10 cellular contexts compared by ENCODE assay signal in genomic region chr19:4077011-4077382, GRCh38. TPM values are rescaled to one million over a fixed set of nuclear protein-coding genes. Genes with fewer than 3 reads are reported as not detected.
DNase-seq lines count a peak whose midpoint lies in the region; ATAC-seq and TF ChIP-seq lines count a peak whose summit lies in the region.
"Had no signal": no experiment of that assay in that cellular context is flagged by ENCODE, and none has a peak within 500 bp of the region (broad histone marks: within the 10 kb centered on the region; RNA-seq: fewer than 3 reads in every experiment).

No MANE protein-coding gene starts in this region.

- H3K36me3 ChIP-seq in mesendoderm (ENCODE audit: control insufficient read depth, insufficient read depth, low read length) (no peaks in the 10 kb centered on the region), transverse colon (no peaks in the 10 kb centered on the region)

- peak overlapping the region; percentile 28 for H3K56ac ChIP-seq in mesendoderm (ENCODE audit: low read length)

- no peak for TF ChIP-seq POLR2A in transverse colon (IDR thresholded peaks at IDR 0.05)

- H3K23ac ChIP-seq in mesendoderm (ENCODE audit: low read length) = no peak overlapping the region

- no peak overlapping the region for H3K4me2 ChIP-seq in mesendoderm (ENCODE audit: low read length)

- intact Hi-C loops in Right ventricle myocardium superior (cut with DNase I) (no loop called here), right cardiac atrium (cut with DNase I) (no loop called here), transverse colon (cut with DNase I; ENCODE audit: low total_unique reads) (no loop called here)

- TF ChIP-seq EP300 in transverse colon (IDR thresholded peaks at IDR 0.05; ENCODE audit: low read depth) = no peak

- no peaks in the 10 kb centered on the region for H3K27me3 ChIP-seq in right cardiac atrium (ENCODE audit: control insufficient read depth, insufficient read depth)
- H3K27me3 ChIP-seq in mesendoderm (ENCODE audit: insufficient read depth, low read length, poor library complexity) = no peaks in the 10 kb centered on the region
- H3K27me3 ChIP-seq in transverse colon = no peaks in the 10 kb centered on the region

- no peak for TF ChIP-seq CTCF in transverse colon (IDR thresholded peaks at IDR 0.05)

- 83% methylated on average over 3 of the region's 3 CpGs for WGBS in right cardiac atrium
- WGBS in mesendoderm (ENCODE audit: extremely low coverage, insufficient coverage, low lambda C conversion rate) = no CpG with 5 or more reads among the region's 3 CpGs
- WGBS in transverse colon (ENCODE audit: low coverage in 1 of 2), 2 donors = 93% methylated on average over 3 of the region's 3 CpGs; no CpG with 5 or more reads in 1 of the 2 donors

- H2BK5ac ChIP-seq in mesendoderm (ENCODE audit: low read length) = no peak overlapping the region

- no peaks in the 10 kb centered on the region for H3K9me3 Mint-ChIP-seq in activated naive CD8-positive, alpha-beta T cell (ENCODE audit: low read depth)
- H3K9me3 Mint-ChIP-seq: neural crest cell had no signal

- H2AK5ac ChIP-seq in mesendoderm (ENCODE audit: low read length) = no peak overlapping the region

- H3K4me3 ChIP-seq in right cardiac atrium (ENCODE audit: low read length) (no peak overlapping the region), mesendoderm (ENCODE audit: low read length) (no peak overlapping the region), transverse colon (no peak overlapping the region)

- peak overlapping the region; percentile 16 for H3K9ac ChIP-seq in mesendoderm (ENCODE audit: low read length)

- H3K9me3 ChIP-seq in right cardiac atrium (ENCODE audit: control insufficient read depth, low read length) = no peaks in the 10 kb centered on the region
- no peaks in the 10 kb centered on the region for H3K9me3 ChIP-seq in transverse colon

- peaks cover 22% of the 10 kb centered on the region for H3K4me1 Mint-ChIP-seq in activated naive CD8-positive, alpha-beta T cell (ENCODE audit: low read depth)
- H3K4me1 Mint-ChIP-seq: neural crest cell had no signal

- peak overlapping the region; percentile 54 for H3K27ac Mint-ChIP-seq in activated naive CD8-positive, alpha-beta T cell

- no peaks in the 10 kb centered on the region for H3K79me1 ChIP-seq in mesendoderm (ENCODE audit: low read length)

- H4K5ac ChIP-seq in mesendoderm (ENCODE audit: low read length) = no peak overlapping the region

- H3K79me2 ChIP-seq in mesendoderm (ENCODE audit: control insufficient read depth, insufficient read depth, low read length) = no peaks in the 10 kb centered on the region

- peak overlapping the region; percentile 20 for H3K4me3 Mint-ChIP-seq in activated naive CD8-positive, alpha-beta T cell
- H3K4me3 Mint-ChIP-seq: neural crest cell had no signal

- no peak overlapping the region for H3K18ac ChIP-seq in mesendoderm (ENCODE audit: low read length)

- ATAC-seq in Right ventricle myocardium superior (ENCODE audit: poor library complexity) (peak; percentile 54), right cardiac atrium (no peak), HG03565 (IDR thresholded peaks at IDR 0.05; ENCODE audit: unreplicated experiment) (no peak), HG03460 (IDR thresholded peaks at IDR 0.05; ENCODE audit: unreplicated experiment) (no peak)

- no peaks in the 10 kb centered on the region for H3K36me3 Mint-ChIP-seq in activated naive CD8-positive, alpha-beta T cell

- no peaks in the 10 kb centered on the region for H3K27me3 Mint-ChIP-seq in activated naive CD8-positive, alpha-beta T cell

- no peak overlapping the region for H3K4ac ChIP-seq in mesendoderm (ENCODE audit: low read depth, low read length)

- H4K8ac ChIP-seq in mesendoderm (ENCODE audit: low read depth, low read length) = no peak overlapping the region

- H3K4me1 ChIP-seq in right cardiac atrium (ENCODE audit: control insufficient read depth, insufficient read depth, low read length) = no peaks in the 10 kb centered on the region
- peaks cover 2% of the 10 kb centered on the region for H3K4me1 ChIP-seq in mesendoderm (ENCODE audit: control insufficient read depth, low read depth, low read length)
- peaks cover 10 to 26% (median 18%) of the 10 kb centered on the region in 4 donors for H3K4me1 ChIP-seq in transverse colon

- in situ Hi-C loops in transverse colon (cut with MboI; ENCODE audit: low pct_ligation_motif_present in 1 of 4, low pct_unique_long_range_greater_than_20kb in 1 of 4, low sequenced_read_pairs in 3 of 4) = no loop called here

- H3K27ac ChIP-seq in right cardiac atrium (ENCODE audit: low read length) (no peak overlapping the region), mesendoderm (ENCODE audit: low read depth, low read length) (no peak overlapping the region), transverse colon (peak overlapping the region; percentile 85 to 91 (median 86))

- H2BK120ac ChIP-seq in mesendoderm (ENCODE audit: low read depth, low read length) = no peak overlapping the region

- H2BK15ac ChIP-seq in mesendoderm (replicated peaks; ENCODE audit: low read depth) = no peak overlapping the region

- DNase-seq in Right ventricle myocardium superior (no peak), right cardiac atrium (no peak), mesendoderm (no peak), transverse colon (no peak), HUDEP-2 (lab: John Stamatoyannopoulos, UW; ENCODE audit: unreplicated experiment in 76 of 76) (no peak)
- DNase-seq: AML-193 had no signal

RNA-seq across cellular contexts. Expression of gene ZBTB7A, which starts 10.3 kb away (rescaled TPM):
- 31.4 TPM for total RNA-seq in Right ventricle myocardium superior
- total RNA-seq in right cardiac atrium = 10 to 100 TPM; 28.6 to 32.6 (median 31.6) TPM
- 17.5 TPM for polyA plus RNA-seq in right cardiac atrium
- polyA plus RNA-seq in mesendoderm (2013, experiment 1 of 2) = 8.8 TPM
- polyA plus RNA-seq in mesendoderm (2013, experiment 2 of 2) = 8.8 TPM
- 100 to 1,000 TPM; 101 to 224 (median 141) TPM for total RNA-seq in transverse colon

RNA-seq across cellular contexts. Expression of gene MAP2K2, which starts 46.9 kb away (rescaled TPM):
- 136 TPM for total RNA-seq in Right ventricle myocardium superior
- 100 to 1,000 TPM; 113 to 134 (median 121) TPM for total RNA-seq in right cardiac atrium
- 151 TPM for polyA plus RNA-seq in right cardiac atrium
- polyA plus RNA-seq in mesendoderm (2013, experiment 1 of 2) = 103 TPM
- polyA plus RNA-seq in mesendoderm (2013, experiment 2 of 2) = 103 TPM
- total RNA-seq in transverse colon = 100 to 1,000 TPM; 136 to 199 (median 195) TPM

Comparison
In these comparisons a context has a peak if more than half of its experiments do, and no peak if none do; other contexts are left out.
1. H3K27ac ChIP-seq: peak in transverse colon (4 of 4); none in right cardiac atrium (single experiment) and mesendoderm (single experiment).